In genomic region chr6:22113046-22113766, GRCh38 we compare ENCODE assay signal across 13 cellular contexts.
DNase-seq lines count a peak whose midpoint lies in the region; ATAC-seq and TF ChIP-seq lines count a peak whose summit lies in the region.
"Had no signal": no experiment of that assay in that cellular context is flagged by ENCODE, and none has a peak within 500 bp of the region (broad histone marks: within the 10 kb centered on the region; RNA-seq: fewer than 3 reads in every experiment).

No MANE protein-coding gene starts in this region.

- no peaks in the 10 kb centered on the region for H3K27me3 ChIP-seq in BJ (ENCODE audit: control insufficient read depth, insufficient read depth, low read length)

- POLR2A ChIA-PET in BJ (lab: Charles Lee): no interaction called here

- H3K4me3 ChIP-seq in BJ (ENCODE audit: low read depth, low read length): no peak overlapping the region

- no peak for TF ChIP-seq CTCF in BJ (IDR thresholded peaks at IDR 0.05; ENCODE audit: insufficient read depth, low read depth, low read length)

- no peak for ATAC-seq in GM18867 (IDR thresholded peaks at IDR 0.05; ENCODE audit: unreplicated experiment)
- ATAC-seq in HG02623 (IDR thresholded peaks at IDR 0.05; ENCODE audit: unreplicated experiment): no peak
- ATAC-seq in HG02763 (IDR thresholded peaks at IDR 0.05; ENCODE audit: unreplicated experiment): no peak
- ATAC-seq: stimulated activated naive B cell treated with anti-CD40 and anti-IgM and Interleukin-4, amounts not matched to agents 10 μg/mL and 1 μg/mL and 100 μg/mL, for 72 hours had no signal

- CTCF ChIA-PET in BJ (lab: Yijun Ruan, JAX): no interaction called here

- no peaks in the 10 kb centered on the region for H3K36me3 ChIP-seq in BJ (ENCODE audit: control insufficient read depth, insufficient read depth, low read length)

- peak; percentile 94 for DNase-seq in BJ (ENCODE audit: low read depth)
- peak; percentile 97 for DNase-seq in NCI-H460 (ENCODE audit: extremely low read depth, low read depth)
- peak; percentile 25 for DNase-seq in epidermal melanocyte (ENCODE audit: insufficient read length, low spot score)
- DNase-seq in mucosa of gallbladder (ENCODE audit: low spot score): peak; percentile 45
- no peak for DNase-seq in NCI-H1105 (lab: John Stamatoyannopoulos, UW)
- DNase-seq: activated naive CD4-positive, alpha-beta T cell treated with anti-CD3 and anti-CD28 coated beads, Interleukin-2, amount 50 U/mL, for 16 hours; DND-41; hippocampal formation; posterior cingulate gyrus; stimulated activated naive B cell treated with anti-CD40 and anti-IgM and Interleukin-4, amounts not matched to agents 10 μg/mL and 1 μg/mL and 100 μg/mL, for 72 hours had no signal
